In the genomic region with DNA sequence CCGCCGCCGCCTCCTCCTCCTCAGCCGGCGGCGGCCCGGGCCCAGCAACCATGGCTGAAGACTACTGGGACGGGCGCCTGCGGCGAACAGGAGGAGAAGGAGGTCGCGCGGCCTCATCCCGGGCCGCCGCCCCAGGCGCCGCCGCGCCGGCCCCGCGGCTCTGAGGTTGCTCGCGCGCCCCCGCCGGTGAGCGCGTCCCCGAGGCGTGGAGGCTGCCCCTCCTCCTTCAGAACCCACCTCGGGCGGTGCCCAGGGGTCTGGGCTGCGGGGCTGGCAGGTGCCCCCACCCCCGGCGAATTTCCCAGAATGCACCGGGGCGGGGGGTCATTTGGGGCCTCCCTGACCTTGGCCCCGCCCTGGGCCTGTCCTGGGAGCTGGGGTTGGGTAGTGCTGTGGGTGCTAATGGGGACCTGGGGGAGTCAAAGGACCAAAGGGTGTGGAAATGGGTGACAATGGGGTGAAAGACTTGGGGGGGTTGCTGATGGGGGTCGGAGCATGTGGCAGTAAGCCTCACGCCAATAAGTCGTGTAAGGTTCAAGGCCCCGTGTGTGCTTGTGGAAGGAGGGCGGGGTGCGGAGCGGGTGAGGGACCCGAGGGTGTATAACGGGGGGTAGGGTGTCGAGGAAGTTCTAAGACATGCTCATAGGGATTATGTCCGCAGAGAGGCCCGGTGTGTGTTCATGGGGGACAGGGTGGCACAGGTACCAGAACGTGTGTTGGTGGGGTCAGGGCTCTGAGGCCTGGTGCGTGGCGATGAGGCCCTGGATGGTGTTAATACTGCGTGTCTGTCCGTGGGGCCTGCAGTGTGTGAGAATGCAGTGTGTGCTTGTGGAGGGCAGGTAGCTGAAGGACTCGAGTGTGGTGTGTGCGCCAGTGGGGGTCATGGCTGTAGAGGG, we compare ENCODE assay signal across 8 cellular contexts. TPM values are rescaled to one million over a fixed set of nuclear protein-coding genes. Genes with fewer than 3 reads are reported as not detected.
DNase-seq lines count a peak whose midpoint lies in the region; ATAC-seq and TF ChIP-seq lines count a peak whose summit lies in the region.

No MANE protein-coding gene starts in this region.

- H3K27ac Mint-ChIP-seq in nephron progenitor cell: peak overlapping the region; percentile 98

- peaks cover 45% of the 10 kb centered on the region for H3K79me2 ChIP-seq in DOHH2 (ENCODE audit: control insufficient read depth, low read length)

- H3K27ac ChIP-seq in DOHH2 (ENCODE audit: low read depth, low read length) (peak overlapping the region; percentile 79), KOPT-K1 (ENCODE audit: low read depth, low read length, poor library complexity, severe bottlenecking) (peak overlapping the region; percentile 94), tibial nerve (peak overlapping the region; percentile 95 to 98 (median 97))

- peaks cover 8% of the 10 kb centered on the region for H3F3A ChIP-seq in DOHH2 (ENCODE audit: control insufficient read depth, insufficient read depth)

- H3K4me1 Mint-ChIP-seq in nephron progenitor cell: peaks cover 48% of the 10 kb centered on the region

- TF ChIP-seq POLR2A in tibial nerve (IDR thresholded peaks at IDR 0.05): no peak

- 3 to 18% methylated on average over 24 to 55 of the region's 60 CpGs for WGBS in tibial nerve, 2 donors

- TF ChIP-seq CTCF in DOHH2 (IDR thresholded peaks at IDR 0.05; ENCODE audit: low read depth, low read length, poor library complexity, severe bottlenecking): no peak
- TF ChIP-seq CTCF in nephron progenitor cell (IDR thresholded peaks at IDR 0.05): no peak
- TF ChIP-seq CTCF in tibial nerve (IDR thresholded peaks at IDR 0.05): no peak

- no peaks in the 10 kb centered on the region for H3K9me2 ChIP-seq in DOHH2 (replicated peaks; ENCODE audit: control insufficient read depth, low read length)

- no peak for TF ChIP-seq EP300 in tibial nerve (IDR thresholded peaks at IDR 0.05)

- H3K36me3 Mint-ChIP-seq in nephron progenitor cell (ENCODE audit: low read depth): peaks cover 39% of the 10 kb centered on the region

- peak overlapping the region; percentile 95 for H3K4me3 Mint-ChIP-seq in nephron progenitor cell

- no peaks in the 10 kb centered on the region for H3K27me3 ChIP-seq in DOHH2 (ENCODE audit: control insufficient read depth, low read length)
- H3K27me3 ChIP-seq in tibial nerve: no peaks in the 10 kb centered on the region

- H3K4me1 ChIP-seq in DOHH2 (ENCODE audit: control insufficient read depth, low read length): peaks cover 29% of the 10 kb centered on the region
- peaks cover 0 to 33% (median 9%) of the 10 kb centered on the region in 4 donors for H3K4me1 ChIP-seq in tibial nerve

- H4K20me1 ChIP-seq in DOHH2 (ENCODE audit: control insufficient read depth, insufficient read depth, low read depth, low read length): peaks cover 14% of the 10 kb centered on the region

- H3K4me3 ChIP-seq in DOHH2 (ENCODE audit: low read length) (peak overlapping the region; percentile 91), tibial nerve (peak overlapping the region; percentile 52 to 93 (median 82))

- H3K9me3 ChIP-seq in DOHH2 (ENCODE audit: control insufficient read depth, insufficient read depth, low read length) (no peaks in the 10 kb centered on the region), KOPT-K1 (ENCODE audit: insufficient read depth, low read length, poor library complexity, severe bottlenecking) (no peaks in the 10 kb centered on the region), tibial nerve (no peaks in the 10 kb centered on the region)

- peak; percentile 3 for ATAC-seq in esophagus mucosa

- H3K36me3 ChIP-seq in DOHH2 (ENCODE audit: control insufficient read depth, low read length): peaks cover 69% of the 10 kb centered on the region
- H3K36me3 ChIP-seq in KOPT-K1 (ENCODE audit: insufficient read depth, low read length): peaks cover 65% of the 10 kb centered on the region
- H3K36me3 ChIP-seq in tibial nerve: peaks cover 0 to 39% (median 0%) of the 10 kb centered on the region in 3 donors

- peak; percentile 28 for DNase-seq in activated T-cell treated with anti-CD3 and anti-CD28 coated beads for 24 hours (ENCODE audit: low read depth)
- DNase-seq in nephron progenitor cell: peak; percentile 62
- DNase-seq in tibial nerve (ENCODE audit: low spot score in 2 of 2): no peak
- DNase-seq in T1000 (lab: John Stamatoyannopoulos, UW): no peak
- DNase-seq in cerebellar nuclear complex (lab: John Stamatoyannopoulos, UW): no peak

- H3K9me3 Mint-ChIP-seq in nephron progenitor cell: no peaks in the 10 kb centered on the region

- H3K27me3 Mint-ChIP-seq in nephron progenitor cell (ENCODE audit: low read depth, poor library complexity): no peaks in the 10 kb centered on the region

- peak overlapping the region; percentile 84 for H3K4me2 ChIP-seq in DOHH2 (ENCODE audit: low read length)

RNA-seq across cellular contexts. Expression of a gene that starts 0.7 kb away (rescaled TPM):
- total RNA-seq in esophagus mucosa (80.7 TPM), tibial nerve (10 to 100 TPM; 64.9 to 94.2 (median 84.5) TPM)

RNA-seq across cellular contexts. Expression of a gene that starts 13.6 kb away (rescaled TPM):
- total RNA-seq in esophagus mucosa (13.2 TPM), tibial nerve (10 to 100 TPM; 54.6 to 85.8 (median 63.9) TPM)

RNA-seq across cellular contexts. Expression of a gene that starts 25.5 kb away (rescaled TPM):
- 190 TPM for total RNA-seq in esophagus mucosa
- total RNA-seq in tibial nerve: 100 to 1,000 TPM; 124 to 168 (median 144) TPM

Comparison
In these comparisons a context has a peak if more than half of its experiments do, and no peak if none do; other contexts are left out.
1. DNase-seq: peak in activated T-cell treated with anti-CD3 and anti-CD28 coated beads for 24 hours (single experiment) and nephron progenitor cell (single experiment); none in tibial nerve (0 of 2), T1000 (single experiment) and cerebellar nuclear complex (0 of 2).
2. Peak in every context shown above with its lines, with median percentiles within 50 percentile points of each other: H3K27ac ChIP-seq.